21 cellular contexts compared by ENCODE assay signal in genomic region chr6:5138995-5139827, GRCh38. TPM values are rescaled to one million over a fixed set of nuclear protein-coding genes. Genes with fewer than 3 reads are reported as not detected.
A peak's percentile ranks its signal among the peaks of the same experiment; 100 is the strongest.
DNase-seq lines count a peak whose midpoint lies in the region; ATAC-seq, FAIRE-seq and TF ChIP-seq lines count a peak whose summit lies in the region.
"Had no signal": no experiment of that assay in that cellular context is flagged by ENCODE, and none has a peak within 500 bp of the region (broad histone marks: within the 10 kb centered on the region; RNA-seq: fewer than 3 reads in every experiment).

No MANE protein-coding gene starts in this region.

- H3K9me3 ChIP-seq in H1 (ENCODE audit: insufficient read depth in 2 of 2, low read depth in 1 of 2, low read length in 1 of 2) (no peaks in the 10 kb centered on the region), neuronal stem cell (replicated peaks in 1 of 2; ENCODE audit: control insufficient read depth in 2 of 2, insufficient read depth in 1 of 2, low read depth in 1 of 2, low read length in 2 of 2) (no peaks in the 10 kb centered on the region), right atrium auricular region (no peaks in the 10 kb centered on the region)
- H3K9me3 ChIP-seq: SJCRH30 had no signal

- TF ChIP-seq CTCF in GM23338 (conservative IDR thresholded peaks at IDR 0.05; ENCODE audit: low read depth in 2 of 2) (no peak), H1 (IDR thresholded peaks at IDR 0.05; ENCODE audit: control extremely low read depth in 1 of 3, insufficient read depth in 1 of 3, low read depth in 1 of 3, low read length in 3 of 3) (no peak), right atrium auricular region (IDR thresholded peaks at IDR 0.05) (no peak)

- no peaks in the 10 kb centered on the region for H3K9me2 ChIP-seq in GM23338 (ENCODE audit: insufficient read depth)

- H3K4me1 ChIP-seq in GM23338 (ENCODE audit: insufficient read depth) (peaks cover 13% of the 10 kb centered on the region), H1 (replicated peaks in 1 of 4; ENCODE audit: control insufficient read depth in 3 of 4, insufficient read depth in 4 of 4, low read length in 3 of 4) (peaks cover 0 to 6% (median 0%) of the 10 kb centered on the region in 4 experiments; a peak in 3 of 7 replicates), neuronal stem cell (ENCODE audit: control insufficient read depth in 2 of 2, insufficient read depth in 1 of 2, low read depth in 1 of 2, low read length in 2 of 2) (peaks cover 0 to 1% of the 10 kb centered on the region in 2 donors), right atrium auricular region (no peaks in the 10 kb centered on the region)
- H3K4me1 ChIP-seq: SJCRH30 had no signal

- H3K4me2 ChIP-seq in GM23338: peak overlapping the region; percentile 45; the same call in 1 of the 2 replicates
- peak overlapping the region in 1 of 2 experiments; percentile 37; a peak in 1 of 4 replicates for H3K4me2 ChIP-seq in H1 (ENCODE audit: insufficient read depth in 1 of 2, low read depth in 2 of 2, low read length in 2 of 2)
- H3K4me2 ChIP-seq in neuronal stem cell (ENCODE audit: insufficient read depth, low read length, poor library complexity, severe bottlenecking): no peak overlapping the region
- H3K4me2 ChIP-seq: PC-9 had no signal

- no peaks in the 10 kb centered on the region for H3F3A ChIP-seq in GM23338 (replicated peaks; ENCODE audit: low read depth)

- CTCF ChIA-PET in H1 (lab: Charles Lee; ENCODE audit: partially characterized antibody): interaction anchor here (1.1 to 14.2 kb wide), 5 partner anchors 11 to 78 kb away, joined by 3 to 256 read pairs (median 4); no protein-coding TSS in a partner anchor

- no peak overlapping the region for H3K4me3 Mint-ChIP-seq in GM23338
- H3K4me3 Mint-ChIP-seq: CD4-positive, CD25-positive, alpha-beta regulatory T cell; HFFc6 had no signal

- H3K79me1 ChIP-seq in H1 (ENCODE audit: low read depth, low read length) (no peaks in the 10 kb centered on the region), neuronal stem cell (ENCODE audit: low read depth, low read length) (no peaks in the 10 kb centered on the region)

- H3K27ac ChIP-seq in GM23338 (ENCODE audit: low read depth) (no peak overlapping the region), H1 (ENCODE audit: low read depth, low read length) (no peak overlapping the region), neuronal stem cell (replicated peaks; ENCODE audit: low read length) (no peak overlapping the region), right atrium auricular region (no peak overlapping the region)
- H3K27ac ChIP-seq: GM23248, HL-60, PC-9, SJCRH30 had no signal

- H3K36me3 Mint-ChIP-seq in GM23338 (ENCODE audit: low read depth): no peaks in the 10 kb centered on the region

- WGBS in H1 (ENCODE audit: extremely low coverage in 1 of 2, insufficient coverage in 1 of 2, insufficient read length in 1 of 2, insufficient replicate concordance in 2 of 2, low coverage in 1 of 2, low lambda C conversion rate in 2 of 2, missing lambda C conversion rate in 1 of 2), 2 experiments: 47% methylated on average over 12 of the region's 13 CpGs; no CpG with 5 or more reads in 1 of the 2 experiments
- no CpG with 5 or more reads among the region's 13 CpGs for WGBS in neuronal stem cell (ENCODE audit: extremely low coverage in 2 of 2, insufficient read length in 2 of 2, insufficient replicate concordance in 1 of 2), 2 donors

- TF ChIP-seq EP300 in H1 (IDR thresholded peaks at IDR 0.05; ENCODE audit: borderline replicate concordance in 1 of 2, low read depth in 2 of 2, low read length in 2 of 2): no peak

- H4K20me1 ChIP-seq in GM23338 (replicated peaks; ENCODE audit: insufficient read depth): peaks cover 15% of the 10 kb centered on the region; the same call in 1 of the 2 replicates
- peaks cover 2 to 8% of the 10 kb centered on the region in 2 experiments for H4K20me1 ChIP-seq in H1 (replicated peaks in 1 of 2; ENCODE audit: control insufficient read depth in 1 of 2, insufficient read depth in 2 of 2, low read length in 2 of 2)

- H2BK12ac ChIP-seq in H1 (ENCODE audit: low read depth, low read length) (no peak overlapping the region), neuronal stem cell (ENCODE audit: low read length) (no peak overlapping the region)

- H2BK5ac ChIP-seq in H1 (ENCODE audit: low read depth, low read length) (no peak overlapping the region), neuronal stem cell (ENCODE audit: low read length) (no peak overlapping the region)

- H3K36me3 ChIP-seq in GM23338 (ENCODE audit: insufficient read depth) (no peaks in the 10 kb centered on the region), H1 (ENCODE audit: control insufficient read depth in 2 of 4, insufficient read depth in 4 of 4, low read length in 3 of 4) (no peaks in the 10 kb centered on the region), neuronal stem cell (replicated peaks in 1 of 2; ENCODE audit: control insufficient read depth in 2 of 2, insufficient read depth in 2 of 2, low read length in 2 of 2) (no peaks in the 10 kb centered on the region), right atrium auricular region (no peaks in the 10 kb centered on the region)
- H3K36me3 ChIP-seq: SJCRH30 had no signal

- ATAC-seq in GM23338: peak; percentile 82

- H2BK15ac ChIP-seq in H1 (ENCODE audit: low read length): no peak overlapping the region
- no peak overlapping the region for H2BK15ac ChIP-seq in neuronal stem cell (ENCODE audit: low read length)

- peak; percentile 50 for FAIRE-seq in H1 (lab: Jason Lieb, UNC)
- FAIRE-seq: G401.6, HTR-8/SVneo had no signal

- H2AFZ ChIP-seq in GM23338 (no peak overlapping the region), H1 (ENCODE audit: low read length) (no peak overlapping the region), neuronal stem cell (ENCODE audit: low read length) (no peak overlapping the region)
- H2AFZ ChIP-seq: GM23248, PC-9 had no signal

- TF ChIP-seq POLR2A in H1 (IDR thresholded peaks at IDR 0.05; ENCODE audit: control extremely low read depth in 1 of 2, low read depth in 2 of 2, low read length in 2 of 2): no peak

- H4K5ac ChIP-seq in H1 (ENCODE audit: insufficient read length, low read depth, low read length): no peak overlapping the region

- H4K8ac ChIP-seq in H1 (ENCODE audit: extremely low read depth, insufficient read depth, low read length) (no peak overlapping the region), neuronal stem cell (ENCODE audit: low read depth, low read length) (no peak overlapping the region)

- DNase-seq in GM23338 (ENCODE audit: low spot score): peak; percentile 71
- DNase-seq in H1 (ENCODE audit: low read depth in 1 of 2, low spot score in 2 of 2): peak in 1 of 2 experiments; percentile 19
- peak; percentile 11 for DNase-seq in kidney tubule cell (ENCODE audit: low spot score)
- DNase-seq in neuronal stem cell (ENCODE audit: low spot score): no peak
- DNase-seq in right atrium auricular region (ENCODE audit: low spot score): no peak
- no peak for DNase-seq in DMS153 treated with DMSO at 0.1 percent for 48 hours (lab: John Stamatoyannopoulos, UW; ENCODE audit: unreplicated experiment)
- no peak for DNase-seq in NK-92 treated with Interleukin-12 subunit alpha and Interleukin-12 subunit beta, amount 100 ng/mL, for 24 hours (lab: John Stamatoyannopoulos, UW)
- DNase-seq in occipital lobe (lab: John Stamatoyannopoulos, UW): no peak
- DNase-seq: Calu3; CD4-positive, CD25-positive, alpha-beta regulatory T cell; DMS79; GM23248; HFFc6; NCI-H187; NCI-H446 treated with DMSO at 0.1 percent for 48 hours; NCI-H774; PC-9; SJCRH30 had no signal

- H2BK120ac ChIP-seq in H1 (replicated peaks; ENCODE audit: low read depth, low read length) (no peak overlapping the region), neuronal stem cell (ENCODE audit: low read depth, low read length) (no peak overlapping the region)

- H3K79me2 ChIP-seq in GM23338 (replicated peaks; ENCODE audit: insufficient read depth): no peaks in the 10 kb centered on the region
- no peaks in the 10 kb centered on the region for H3K79me2 ChIP-seq in H1 (ENCODE audit: control insufficient read depth in 1 of 2, insufficient read depth in 2 of 2, low read length in 2 of 2)

- H3K9ac ChIP-seq in H1 (replicated peaks in 1 of 4; ENCODE audit: extremely low read depth in 1 of 4, low read depth in 3 of 4, low read length in 3 of 4) (no peak overlapping the region), neuronal stem cell (ENCODE audit: low read depth, low read length, poor library complexity) (no peak overlapping the region)
- H3K9ac ChIP-seq: GM23248 had no signal

- POLR2A ChIA-PET in H1 (lab: Charles Lee; ENCODE audit: partially characterized antibody): no interaction called here

- no peak overlapping the region for H2BK20ac ChIP-seq in H1 (ENCODE audit: low read length)

- no peak overlapping the region for H3K18ac ChIP-seq in H1 (ENCODE audit: extremely low read depth, low read length)
- H3K18ac ChIP-seq in neuronal stem cell (ENCODE audit: low read length): peak overlapping the region; percentile 32

- peaks cover 5% of the 10 kb centered on the region for H3K27me3 Mint-ChIP-seq in GM23338 (ENCODE audit: insufficient read depth, low read depth, poor library complexity)
- H3K27me3 Mint-ChIP-seq: CD4-positive, CD25-positive, alpha-beta regulatory T cell had no signal

- H3K14ac ChIP-seq in H1 (ENCODE audit: insufficient read length) (no peak overlapping the region), neuronal stem cell (ENCODE audit: low read length) (no peak overlapping the region)

- H3K4ac ChIP-seq in H1 (replicated peaks; ENCODE audit: insufficient read length, low read depth, low read length): no peak overlapping the region
- H3K4ac ChIP-seq in neuronal stem cell (ENCODE audit: low read length): no peak overlapping the region

- H3K23ac ChIP-seq in H1 (ENCODE audit: insufficient read length) (no peak overlapping the region), neuronal stem cell (ENCODE audit: low read depth, low read length, poor library complexity) (no peak overlapping the region)

- no peak for TF ChIP-seq RAD21 in H1 (IDR thresholded peaks at IDR 0.05 in 1 of 2, conservative IDR thresholded peaks at IDR 0.05 in 1 of 2; ENCODE audit: low read depth in 2 of 2, low read length in 2 of 2)

- H3K4me3 ChIP-seq in GM23338 (0 out of 2 replicates have a peak overlapping the region, but pooled peaks have one; percentile 7), H1 (ENCODE audit: extremely low read depth in 1 of 4, insufficient read depth in 2 of 4, low read depth in 3 of 4, low read length in 4 of 4) (no peak overlapping the region), neuronal stem cell (ENCODE audit: low read length in 2 of 2) (no peak overlapping the region), right atrium auricular region (no peak overlapping the region)
- H3K4me3 ChIP-seq: GM23248, PC-9, SJCRH30 had no signal

- peaks cover 19% of the 10 kb centered on the region for H3K4me1 Mint-ChIP-seq in GM23338

- no peak overlapping the region for H3K56ac ChIP-seq in H1 (replicated peaks; ENCODE audit: insufficient read length, low read depth, low read length)

- H3K23me2 ChIP-seq in H1 (ENCODE audit: low read depth, low read length): no peaks in the 10 kb centered on the region

- H3K9me3 Mint-ChIP-seq in GM23338: no peaks in the 10 kb centered on the region
- H3K9me3 Mint-ChIP-seq: CD4-positive, CD25-positive, alpha-beta regulatory T cell; HFFc6 had no signal

- no peak overlapping the region for H3K27ac Mint-ChIP-seq in GM23338
- H3K27ac Mint-ChIP-seq: CD4-positive, CD25-positive, alpha-beta regulatory T cell; HFFc6 had no signal

- H3K27me3 ChIP-seq in GM23338 (ENCODE audit: insufficient read depth): no peaks in the 10 kb centered on the region
- no peaks in the 10 kb centered on the region; a peak in 1 of 7 replicates for H3K27me3 ChIP-seq in H1 (replicated peaks in 1 of 4; ENCODE audit: control insufficient read depth in 3 of 4, extremely low read depth in 1 of 4, insufficient read depth in 3 of 4, low read length in 3 of 4)
- no peaks in the 10 kb centered on the region for H3K27me3 ChIP-seq in neuronal stem cell (ENCODE audit: control insufficient read depth in 3 of 3, insufficient read depth in 3 of 3, low read depth in 1 of 3, low read length in 3 of 3)
- no peaks in the 10 kb centered on the region for H3K27me3 ChIP-seq in right atrium auricular region
- H3K27me3 ChIP-seq: SJCRH30 had no signal

- H2AK5ac ChIP-seq in H1 (ENCODE audit: low read depth, low read length) (no peak overlapping the region), neuronal stem cell (ENCODE audit: low read depth, low read length) (no peak overlapping the region)

- H4K91ac ChIP-seq in H1 (replicated peaks; ENCODE audit: insufficient read length, low read length) (no peak overlapping the region), neuronal stem cell (ENCODE audit: low read depth, low read length, poor library complexity) (no peak overlapping the region)

RNA-seq across cellular contexts. Expression of gene PPP1R3G, which starts 54.1 kb away (rescaled TPM):
- 0.24 and 0.31 TPM in 2 replicates for total RNA-seq in GM23338 (2014; rRNA removed; shearing (Covaris generic))
- polyA plus RNA-seq in GM23338 (2016; fragmentation: Nextera tagmentation; extraction: Ambion mirVana) (0.05 and 0.13 TPM in 2 replicates), H1 (2011; rRNA removed) (0.03 and 0.06 TPM in 2 replicates)
- 0.09 TPM in 1 of 2 replicates, not detected in the other for total RNA-seq in H1 (2021; fragmentation: NEBNext Ultra II Directional; extraction: Animal tissue kit (Norgen Biotek cat#: 25700))
- 0.06 TPM for polyA plus RNA-seq in H1 (2011; cell fraction: cytosol; rRNA removed)
- 0.06 TPM for polyA plus RNA-seq in H1 (2011; cell fraction: nucleus; rRNA removed)
- 0.09 to 0.19 TPM (median 0.12 TPM) in 4 replicates for polyA plus RNA-seq in H1 (2012, experiment 1 of 2)
- polyA plus RNA-seq in H1 (2012, experiment 2 of 2): 0.04 TPM
- polyA plus RNA-seq in H1 (2013, experiment 1 of 2): 0.04 TPM
- polyA plus RNA-seq in H1 (2013, experiment 2 of 2): 0.06 TPM
- 0.07 TPM in 1 of 2 replicates, not detected in the other for polyA minus RNA-seq in H1 (2011; rRNA and poly(A)+ RNA removed)
- polyA minus RNA-seq in H1 (2011; cell fraction: cytosol; rRNA and poly(A)+ RNA removed): not detected
- polyA minus RNA-seq in H1 (2011; cell fraction: nucleus; rRNA and poly(A)+ RNA removed): not detected
- polyA plus RNA-seq in neuronal stem cell (2013, experiment 1 of 2): 0.01 TPM
- polyA plus RNA-seq in neuronal stem cell (2013, experiment 2 of 2): 0.04 TPM
- total RNA-seq in right atrium auricular region (10 to 100 TPM in 1 of 2 donors, 1 to 10 TPM in 1; 8.8 to 16.4 TPM), occipital lobe (1.2 TPM)
- polyA plus RNA-seq: CD4-positive, CD25-positive, alpha-beta regulatory T cell had no signal

Comparison
In these comparisons a context has a peak if more than half of its experiments do, and no peak if none do; other contexts are left out.
1. DNase-seq: peak in GM23338 (single experiment) and kidney tubule cell (single experiment); none in neuronal stem cell (single experiment), right atrium auricular region (single experiment), DMS153 treated with DMSO at 0.1 percent for 48 hours (single experiment), NK-92 treated with Interleukin-12 subunit alpha and Interleukin-12 subunit beta, amount 100 ng/mL, for 24 hours (single experiment) and occipital lobe (single experiment).